13 cellular contexts compared by ENCODE assay signal in the genomic region with DNA sequence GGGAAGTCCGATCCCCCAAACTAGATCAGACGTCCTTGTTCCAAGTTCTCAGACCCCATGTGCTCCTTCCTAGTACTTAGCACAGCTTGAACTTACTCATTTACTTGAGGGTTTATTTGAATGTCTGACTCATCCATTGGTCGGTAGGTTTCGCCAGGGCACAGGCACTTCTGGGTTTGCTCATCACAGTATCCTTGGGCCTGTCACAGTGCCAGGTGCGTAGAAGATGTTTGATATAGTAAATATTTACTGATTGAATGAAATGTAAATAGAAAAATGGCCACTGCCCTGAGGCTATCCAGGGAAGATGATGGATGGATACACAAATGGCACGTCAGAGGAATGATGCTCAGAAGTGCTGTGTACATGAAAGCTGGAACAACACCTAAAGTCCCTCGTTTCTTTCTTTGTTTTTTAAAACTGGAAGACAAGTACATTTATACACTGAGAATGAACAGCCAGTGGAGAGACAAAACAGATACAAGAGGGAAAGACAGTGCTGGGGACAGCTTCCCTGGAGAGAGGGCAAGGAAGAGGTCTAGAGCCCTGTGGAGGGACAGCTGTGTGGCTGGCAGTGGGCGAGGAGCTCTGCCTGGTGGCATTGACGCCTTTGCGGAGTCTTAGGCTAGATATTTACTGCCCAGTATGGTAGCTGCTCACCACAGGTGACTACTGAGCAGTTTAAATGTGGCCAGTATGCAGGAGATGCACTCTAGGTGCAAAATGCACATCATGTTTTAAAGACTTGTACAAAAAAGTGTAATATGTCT.
DNase-seq lines count a peak whose midpoint lies in the region; ATAC-seq lines count a peak whose summit lies in the region.
"Had no signal": no experiment of that assay in that cellular context is flagged by ENCODE, and none has a peak within 500 bp of the region (broad histone marks: within the 10 kb centered on the region; RNA-seq: fewer than 3 reads in every experiment).

No MANE protein-coding gene starts in this region.

- peak; percentile 7 for DNase-seq in stimulated activated CD4-positive, alpha-beta T cell treated with anti-CD3 and anti-CD28 coated beads, Interleukin-1b, Interleukin-23, amount 100 ng/mL, for 48 hours
- no peak for DNase-seq in stimulated activated CD4-positive, alpha-beta T cell treated with anti-CD3 and anti-CD28 coated beads, Interleukin-12 subunit alpha, Interleukin-12 subunit beta, amount 100 ng/mL, for 4 hours
- DNase-seq in NCI-H345 (lab: John Stamatoyannopoulos, UW) (peak; percentile 86), T47D (ENCODE audit: low read depth in 1 of 2, low spot score in 1 of 2) (peak; percentile 13 to 90), CD1c-positive myeloid dendritic cell (ENCODE audit: extremely low spot score) (no peak)
- no peak for DNase-seq in activated CD4-positive, CD25-positive, alpha-beta regulatory T cell (lab: John Stamatoyannopoulos, UW)
- DNase-seq: activated CD4-positive, alpha-beta T cell treated with anti-CD3 and anti-CD28 coated beads, Interleukin-2, amount 50 U/mL, for 1 hour; activated naive CD4-positive, alpha-beta T cell treated with anti-CD3 and anti-CD28 coated beads for 36 hours; caudate nucleus; H7; occipital lobe had no signal

- in situ Hi-C loops in T47D (cut with HindIII; ENCODE audit: low pct_unique_long_range_greater_than_20kb, low sequenced_read_pairs): no loop called here

- ATAC-seq in HG03521 (IDR thresholded peaks at IDR 0.05; ENCODE audit: unreplicated experiment) (no peak), GM19463 (IDR thresholded peaks at IDR 0.05; ENCODE audit: unreplicated experiment) (no peak)

Comparison
In these comparisons a context has a peak if more than half of its experiments do, and no peak if none do; other contexts are left out.
1. DNase-seq: peak in stimulated activated CD4-positive, alpha-beta T cell treated with anti-CD3 and anti-CD28 coated beads, Interleukin-1b, Interleukin-23, amount 100 ng/mL, for 48 hours (single experiment), NCI-H345 (single experiment) and T47D (2 of 2); none in stimulated activated CD4-positive, alpha-beta T cell treated with anti-CD3 and anti-CD28 coated beads, Interleukin-12 subunit alpha, Interleukin-12 subunit beta, amount 100 ng/mL, for 4 hours (single experiment), CD1c-positive myeloid dendritic cell (single experiment) and activated CD4-positive, CD25-positive, alpha-beta regulatory T cell (0 of 4).